ENCODE assay signal across 23 cellular contexts in the genomic region with DNA sequence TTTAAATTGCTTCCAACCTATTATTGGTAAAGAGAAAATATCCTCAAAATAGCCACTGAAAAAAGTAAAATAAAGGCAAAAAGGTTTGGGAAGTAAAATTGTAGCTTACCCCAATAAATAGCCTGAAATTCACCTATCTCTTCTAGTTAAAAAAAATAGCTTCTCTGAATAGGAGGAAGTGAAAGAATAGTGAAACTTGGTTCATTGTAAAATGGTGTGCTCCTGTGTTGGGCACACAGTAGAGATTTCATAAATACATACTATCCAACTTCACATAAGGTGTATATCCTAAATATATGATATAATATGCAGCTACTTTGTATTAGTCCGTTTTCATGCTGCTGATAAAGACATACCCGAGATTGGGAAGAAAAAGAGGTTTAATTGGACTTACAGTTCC. TPM values are rescaled to one million over a fixed set of nuclear protein-coding genes. Genes with fewer than 3 reads are reported as not detected.
DNase-seq lines count a peak whose midpoint lies in the region; ATAC-seq and TF ChIP-seq lines count a peak whose summit lies in the region.
"Had no signal": no experiment of that assay in that cellular context is flagged by ENCODE, and none has a peak within 500 bp of the region (broad histone marks: within the 10 kb centered on the region; RNA-seq: fewer than 3 reads in every experiment).

No MANE protein-coding gene starts in this region.

- H3K4me1 ChIP-seq in Karpas-422 (ENCODE audit: low read length) (no peaks in the 10 kb centered on the region), OCI-LY7 (ENCODE audit: insufficient read depth, low read length, poor library complexity, severe bottlenecking) (no peaks in the 10 kb centered on the region), prostate gland (replicated peaks) (no peaks in the 10 kb centered on the region)

- WGBS in prostate gland = 99% methylated on average over 2 of the region's 2 CpGs

- H3K9me3 Mint-ChIP-seq in naive B cell = peaks cover 0 to 14% (median 5%) of the 10 kb centered on the region in 7 donors

- ATAC-seq in naive B cell (ENCODE audit: low read depth in 2 of 2) = peak; percentile 72 to 73
- no peak for ATAC-seq in HG02973 (IDR thresholded peaks at IDR 0.05; ENCODE audit: unreplicated experiment)
- ATAC-seq: K562, Panc1 had no signal

- H4K20me1 ChIP-seq in Karpas-422 (ENCODE audit: insufficient read depth, low read depth, low read length) (no peaks in the 10 kb centered on the region), OCI-LY7 (ENCODE audit: insufficient read depth, low read length) (no peaks in the 10 kb centered on the region)

- H3K4me3 ChIP-seq in Karpas-422 (ENCODE audit: low read length) = no peak overlapping the region
- H3K4me3 ChIP-seq in OCI-LY7 (ENCODE audit: low read depth, low read length, poor library complexity, severe bottlenecking) = no peak overlapping the region
- no peak overlapping the region for H3K4me3 ChIP-seq in prostate gland
- H3K4me3 ChIP-seq in WERI-Rb-1 (ENCODE audit: low read depth, low read length) = no peak overlapping the region
- H3K4me3 ChIP-seq: K562 had no signal

- H3K36me3 ChIP-seq in Karpas-422 (ENCODE audit: insufficient read depth, low read length) (no peaks in the 10 kb centered on the region), OCI-LY7 (ENCODE audit: insufficient read depth, low read length) (peaks cover 58% of the 10 kb centered on the region), prostate gland (no peaks in the 10 kb centered on the region), WERI-Rb-1 (no peaks in the 10 kb centered on the region)

- no peaks in the 10 kb centered on the region for H3K27me3 Mint-ChIP-seq in naive B cell

- CTCF ChIA-PET in OCI-LY7 (lab: Charles Lee; ENCODE audit: unreplicated experiment) = no interaction called here

- no peak overlapping the region for H3K9ac ChIP-seq in Karpas-422 (ENCODE audit: low read length)

- peak; percentile 38 for DNase-seq in NOMO-1 treated with DMSO at 0.1 percent for 48 hours (lab: John Stamatoyannopoulos, UW; ENCODE audit: unreplicated experiment)
- no peak for DNase-seq in NOMO-1 treated with dmso at 0.1 percent for 144 hours (lab: John Stamatoyannopoulos, UW; ENCODE audit: unreplicated experiment)
- peak; percentile 42 for DNase-seq in Karpas-422
- DNase-seq in OCI-LY7 (ENCODE audit: low spot score) = peak; percentile 14
- DNase-seq in naive B cell = peak; percentile 21
- DNase-seq in prostate gland (ENCODE audit: low spot score) = no peak
- DNase-seq in WERI-Rb-1 = no peak
- DNase-seq: 8988T, C1 segment of cervical spinal cord, DMS53, GDM1, H7, MM.1S, NCI-H1694, NCI-H2081, NCI-H2171, NCI-H345, NCI-H524 treated with DMSO at 0.1 percent for 48 hours, NCI-H82, SIG-M5 had no signal

- peaks cover 8 to 34% (median 19%) of the 10 kb centered on the region in 3 donors for H3K4me1 Mint-ChIP-seq in naive B cell

- no peak for TF ChIP-seq POLR2A in prostate gland (IDR thresholded peaks at IDR 0.05)

- no TSS peak for BruUV-seq in OCI-LY7 (replicated peaks; lab: Mats Ljungman, UMichigan)

- H3K36me3 Mint-ChIP-seq in naive B cell = peaks cover 11 to 14% of the 10 kb centered on the region in 2 donors

- no peaks in the 10 kb centered on the region for H3K79me2 ChIP-seq in Karpas-422 (ENCODE audit: low read length)
- H3K79me2 ChIP-seq in OCI-LY7 (ENCODE audit: insufficient read depth, low read depth, low read length) = no peaks in the 10 kb centered on the region

- H3K27ac ChIP-seq in Karpas-422 (ENCODE audit: low read length) (no peak overlapping the region), OCI-LY7 (ENCODE audit: low read depth, low read length, poor library complexity, severe bottlenecking) (no peak overlapping the region), prostate gland (no peak overlapping the region), WERI-Rb-1 (no peak overlapping the region)

- POLR2A ChIA-PET in OCI-LY7 (lab: Charles Lee) = interaction anchor here (0.6 to 1.2 kb wide), 6 partner anchors 13 to 63 kb away, joined by 3 to 6 read pairs (median 3); a partner anchor contains a TSS

- no peak overlapping the region for H3K4me2 ChIP-seq in Karpas-422 (ENCODE audit: low read depth, low read length, poor library complexity, severe bottlenecking)
- no peak overlapping the region for H3K4me2 ChIP-seq in OCI-LY7 (ENCODE audit: low read length)

- intact Hi-C loops in OCI-LY7 (cut with micrococcal nuclease; ENCODE audit: unreplicated experiment) (no loop called here), prostate gland (cut with DNase I) (no loop called here)

- no peaks in the 10 kb centered on the region for H3K9me2 ChIP-seq in Karpas-422 (replicated peaks; ENCODE audit: insufficient read depth, low read length)
- no peaks in the 10 kb centered on the region for H3K9me2 ChIP-seq in OCI-LY7 (ENCODE audit: insufficient read depth, low read length)

- H2AFZ ChIP-seq in Karpas-422 (ENCODE audit: low read length) (no peak overlapping the region), OCI-LY7 (ENCODE audit: low read length) (no peak overlapping the region)

- peak overlapping the region in 1 of 8 donors; percentile 59 for H3K4me3 Mint-ChIP-seq in naive B cell

- H3K27me3 ChIP-seq in Karpas-422 (ENCODE audit: low read length) = no peaks in the 10 kb centered on the region
- H3K27me3 ChIP-seq in prostate gland (replicated peaks; ENCODE audit: insufficient read depth) = no peaks in the 10 kb centered on the region
- H3K27me3 ChIP-seq in WERI-Rb-1 (ENCODE audit: insufficient read depth, low read depth, severe bottlenecking) = no peaks in the 10 kb centered on the region

- H3K9me3 ChIP-seq in Karpas-422 (ENCODE audit: low read length) (no peaks in the 10 kb centered on the region), OCI-LY7 (ENCODE audit: low read length) (peaks cover 6% of the 10 kb centered on the region; the same call in 1 of the 2 replicates), prostate gland (no peaks in the 10 kb centered on the region), WERI-Rb-1 (ENCODE audit: severe bottlenecking) (no peaks in the 10 kb centered on the region)

- peak overlapping the region in 5 of 6 donors; percentile 49 to 83 (median 70) for H3K27ac Mint-ChIP-seq in naive B cell

- TF ChIP-seq CTCF in OCI-LY7 (conservative IDR thresholded peaks at IDR 0.05; ENCODE audit: low read length) (no peak), prostate gland (IDR thresholded peaks at IDR 0.05) (no peak), WERI-Rb-1 (IDR thresholded peaks at IDR 0.05; ENCODE audit: low read depth, low read length) (no peak)

RNA-seq across cellular contexts. Expression of a gene that starts 45.3 kb away (rescaled TPM):
- total RNA-seq in Karpas-422 (2014; rRNA removed; shearing (Covaris generic); ENCODE audit: low replicate concordance) = 5.7 and 18.1 TPM in 2 replicates
- 15.4 and 16.3 TPM in 2 replicates for total RNA-seq in OCI-LY7 (2014; rRNA removed; shearing (Covaris generic))
- total RNA-seq in OCI-LY7 (2022) (35.6 and 40.8 TPM in 2 replicates), prostate gland (10 to 100 TPM; 41.4 to 70.2 TPM)
- 1 to 10 TPM in 5 of 6 donors, under 1 TPM in 1; 0.51 to 5.4 (median 3.9) TPM for polyA plus RNA-seq in naive B cell (ENCODE audit: low read depth in 6 of 6)

Comparison
In these comparisons a context has a peak if more than half of its experiments do, and no peak if none do; other contexts are left out.
1. DNase-seq: peak in NOMO-1 treated with DMSO at 0.1 percent for 48 hours (single experiment), Karpas-422 (single experiment), OCI-LY7 (single experiment) and naive B cell (single experiment); none in NOMO-1 treated with dmso at 0.1 percent for 144 hours (single experiment), prostate gland (single experiment) and WERI-Rb-1 (single experiment).